12 cellular contexts compared by ENCODE assay signal in genomic region chr9:92438900-92439526, GRCh38. TPM values are rescaled to one million over a fixed set of nuclear protein-coding genes. Genes with fewer than 3 reads are reported as not detected.
DNase-seq lines count a peak whose midpoint lies in the region; TF ChIP-seq lines count a peak whose summit lies in the region.
"Had no signal": no experiment of that assay in that cellular context is flagged by ENCODE, and none has a peak within 500 bp of the region (broad histone marks: within the 10 kb centered on the region; RNA-seq: fewer than 3 reads in every experiment).

No MANE protein-coding gene starts in this region.

- WGBS in sigmoid colon, 2 donors: 86 to 89% methylated on average over 5 of the region's 5 CpGs

- peaks cover 0 to 6% (median 2%) of the 10 kb centered on the region in 4 donors for H3K4me1 ChIP-seq in sigmoid colon

- H3K27ac ChIP-seq in sigmoid colon: no peak overlapping the region
- H3K27ac ChIP-seq: BLaER1 treated with 17β-estradiol and CSF1 and Interleukin-3, amounts not matched to agents 10 nM and 100 nM had no signal

- no peak for TF ChIP-seq EP300 in sigmoid colon (IDR thresholded peaks at IDR 0.05)

- intact Hi-C loops in sigmoid colon (cut with DNase I): loop anchor here (1.0 to 10.0 kb wide), 2 partner anchors 97 to 294 kb away; no protein-coding TSS in a partner anchor

- peak; percentile 12 for DNase-seq in NCI-H748 (lab: John Stamatoyannopoulos, UW; ENCODE audit: unreplicated experiment)
- no peak for DNase-seq in NCI-H748 treated with DMSO at 0.1 percent for 48 hours (lab: John Stamatoyannopoulos, UW)
- peak; percentile 40 for DNase-seq in OCI-M1 (lab: John Stamatoyannopoulos, UW)
- peak; percentile 4 for DNase-seq in epithelial cell of esophagus (ENCODE audit: low read depth)
- no peak for DNase-seq in sigmoid colon
- DNase-seq in NCI-H82 treated with DMSO at 0.1 percent for 48 hours (lab: John Stamatoyannopoulos, UW; ENCODE audit: unreplicated experiment): no peak
- no peak for DNase-seq in cortex of kidney (lab: John Stamatoyannopoulos, UW)
- DNase-seq in GM13977 (ENCODE audit: low spot score): no peak
- DNase-seq: effector CD4-positive, alpha-beta T cell; naive B cell; NCI-H82 had no signal

- H3K4me3 ChIP-seq in epithelial cell of esophagus (ENCODE audit: low read length) (no peak overlapping the region), sigmoid colon (no peak overlapping the region)
- H3K4me3 ChIP-seq: BLaER1 treated with 17β-estradiol and CSF1 and Interleukin-3, amounts not matched to agents 10 nM and 100 nM had no signal

- no peaks in the 10 kb centered on the region for H3K9me3 ChIP-seq in sigmoid colon
- H3K9me3 ChIP-seq: BLaER1 treated with 17β-estradiol and CSF1 and Interleukin-3, amounts not matched to agents 10 nM and 100 nM had no signal

- in situ Hi-C loops in GM13977 (cut with MboI; ENCODE audit: low pct_unique_long_range_greater_than_20kb, low sequenced_read_pairs, unreplicated experiment): loop anchor here (25.0 kb wide), 1 partner anchor 102 kb away; the partner anchor contains the start of genes CENPP and NOL8

- no peak for TF ChIP-seq POLR2A in sigmoid colon (IDR thresholded peaks at IDR 0.05)

- H3K27me3 ChIP-seq in sigmoid colon: no peaks in the 10 kb centered on the region
- H3K27me3 ChIP-seq: BLaER1 treated with 17β-estradiol and CSF1 and Interleukin-3, amounts not matched to agents 10 nM and 100 nM had no signal

- TF ChIP-seq CTCF in epithelial cell of esophagus (IDR thresholded peaks at IDR 0.05; ENCODE audit: insufficient read depth, low read depth, low read length, missing control alignments) (no peak), sigmoid colon (IDR thresholded peaks at IDR 0.05) (peak; percentile 7 to 48 (median 22)), GM13977 (IDR thresholded peaks at IDR 0.05; ENCODE audit: extremely low read depth, insufficient read depth, missing control alignments) (no peak)

- no peaks in the 10 kb centered on the region for H3K36me3 ChIP-seq in sigmoid colon
- H3K36me3 ChIP-seq: BLaER1 treated with 17β-estradiol and CSF1 and Interleukin-3, amounts not matched to agents 10 nM and 100 nM had no signal

RNA-seq across cellular contexts. Expression of gene OMD, which starts 14.7 kb away (rescaled TPM):
- total RNA-seq in sigmoid colon: 10 to 100 TPM in 3 of 4 donors, 1 to 10 TPM in 1; 6.5 to 23.9 (median 16.7) TPM
- polyA plus RNA-seq in sigmoid colon: 1 to 10 TPM in 2 of 3 donors, not detected in 1; 1.0 to 3.0 TPM

RNA-seq across cellular contexts. Expression of gene OGN, which starts 34.6 kb away (rescaled TPM):
- total RNA-seq in sigmoid colon: 10 to 100 TPM; 41.8 to 93.3 (median 59.8) TPM
- polyA plus RNA-seq in sigmoid colon: 10 to 100 TPM in 1 of 3 donors, 1 to 10 TPM in 2; 1.6 to 10.8 (median 4.4) TPM

RNA-seq across cellular contexts. Expression of gene ASPN, which starts 43.3 kb away (rescaled TPM):
- total RNA-seq in sigmoid colon: 10 to 100 TPM in 3 of 4 donors, 1 to 10 TPM in 1; 9.4 to 96.9 (median 20.2) TPM
- polyA plus RNA-seq in sigmoid colon: 1 to 10 TPM; 1.5 to 2.5 (median 1.8) TPM

Comparison
In these comparisons a context has a peak if more than half of its experiments do, and no peak if none do; other contexts are left out.
1. DNase-seq: peak in NCI-H748 (single experiment), OCI-M1 (single experiment) and epithelial cell of esophagus (single experiment); none in NCI-H748 treated with DMSO at 0.1 percent for 48 hours (single experiment), sigmoid colon (single experiment), NCI-H82 treated with DMSO at 0.1 percent for 48 hours (single experiment), cortex of kidney (single experiment) and GM13977 (single experiment).
2. CTCF ChIP-seq: peak in sigmoid colon (4 of 4); none in epithelial cell of esophagus (single experiment) and GM13977 (single experiment).